13 cellular contexts compared by ENCODE assay signal in the genomic region with DNA sequence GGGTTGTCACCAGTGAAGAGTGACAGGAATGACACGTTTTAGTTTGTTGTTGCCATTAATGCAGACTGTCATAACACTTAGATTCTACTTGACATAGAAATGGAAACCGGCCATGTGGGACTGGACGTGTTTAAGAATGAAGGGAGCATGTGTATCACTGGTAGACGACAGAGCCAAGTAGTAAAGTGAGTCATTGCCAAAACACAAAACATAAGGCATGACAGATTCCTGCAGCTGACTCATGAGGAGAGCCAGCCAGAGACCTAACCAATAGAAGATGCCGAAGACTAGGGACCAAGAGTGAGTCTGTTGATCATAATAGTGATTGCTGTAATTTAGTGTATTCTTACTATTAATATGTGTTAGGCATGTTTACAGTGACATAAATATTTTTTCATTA.
DNase-seq lines count a peak whose midpoint lies in the region; TF ChIP-seq lines count a peak whose summit lies in the region.
"Had no signal": no experiment of that assay in that cellular context is flagged by ENCODE, and none has a peak within 500 bp of the region (broad histone marks: within the 10 kb centered on the region; RNA-seq: fewer than 3 reads in every experiment).

No MANE protein-coding gene starts in this region.

- no peaks in the 10 kb centered on the region for H3K36me3 ChIP-seq in adrenal gland (replicated peaks in 1 of 2)
- H3K36me3 ChIP-seq: vagina had no signal

- DNase-seq in ACHN (peak; percentile 38), HK-2 (ENCODE audit: unreplicated experiment) (peak; percentile 16), adrenal gland (peak in 6 of 7 donors; percentile 22 to 57 (median 37)), iris pigment epithelial cell (ENCODE audit: low read depth) (peak; percentile 54), COLO829 (ENCODE audit: low spot score) (no peak), head of caudate nucleus (no peak), NCI-H1417 treated with DMSO at 0.1 percent for 48 hours (lab: John Stamatoyannopoulos, UW) (no peak), endothelial cell (ENCODE audit: low spot score) (no peak)
- DNase-seq: CD4-positive, CD25-positive, alpha-beta regulatory T cell; dermis blood vessel endothelial cell; immature natural killer cell; MV-4-11 had no signal

- no peak overlapping the region for H3K4me3 Mint-ChIP-seq in endothelial cell (ENCODE audit: unreplicated experiment)
- H3K4me3 Mint-ChIP-seq: CD4-positive, CD25-positive, alpha-beta regulatory T cell; immature natural killer cell had no signal

- no peaks in the 10 kb centered on the region for H3K27me3 Mint-ChIP-seq in endothelial cell (ENCODE audit: unreplicated experiment)
- H3K27me3 Mint-ChIP-seq: CD4-positive, CD25-positive, alpha-beta regulatory T cell had no signal

- H3K27me3 ChIP-seq in adrenal gland = no peaks in the 10 kb centered on the region
- H3K27me3 ChIP-seq: vagina had no signal

- H3K4me1 Mint-ChIP-seq in endothelial cell (ENCODE audit: unreplicated experiment) = peaks cover 3% of the 10 kb centered on the region
- H3K4me1 Mint-ChIP-seq: CD4-positive, CD25-positive, alpha-beta regulatory T cell; immature natural killer cell had no signal

- TF ChIP-seq POLR2A in adrenal gland (IDR thresholded peaks at IDR 0.05) = no peak

- intact Hi-C loops in adrenal gland (cut with DNase I) = no loop called here
- intact Hi-C loops in head of caudate nucleus (cut with DNase I) = no loop called here

- no peaks in the 10 kb centered on the region for H3K4me1 ChIP-seq in adrenal gland (replicated peaks in 1 of 2)
- H3K4me1 ChIP-seq: vagina had no signal

- H3K9me3 Mint-ChIP-seq in endothelial cell (ENCODE audit: unreplicated experiment) = no peaks in the 10 kb centered on the region

- 46 to 59% (median 52%) methylated on average over 5 of the region's 5 CpGs for WGBS in adrenal gland, 4 donors

- H3K27ac Mint-ChIP-seq in endothelial cell (ENCODE audit: unreplicated experiment) = no peak overlapping the region
- H3K27ac Mint-ChIP-seq: CD4-positive, CD25-positive, alpha-beta regulatory T cell; immature natural killer cell had no signal

- no peak overlapping the region for H3K27ac ChIP-seq in adrenal gland
- H3K27ac ChIP-seq: vagina had no signal

- H3K4me3 ChIP-seq in adrenal gland = no peak overlapping the region
- H3K4me3 ChIP-seq: vagina had no signal

- no peak for TF ChIP-seq CTCF in adrenal gland (IDR thresholded peaks at IDR 0.05)
- no peak for TF ChIP-seq CTCF in endothelial cell (IDR thresholded peaks at IDR 0.05; ENCODE audit: unreplicated experiment)

- no peaks in the 10 kb centered on the region for H3K36me3 Mint-ChIP-seq in endothelial cell (ENCODE audit: low read depth, unreplicated experiment)
- H3K36me3 Mint-ChIP-seq: CD4-positive, CD25-positive, alpha-beta regulatory T cell; immature natural killer cell had no signal

- in situ Hi-C loops in ACHN (cut with HindIII; ENCODE audit: low pct_ligation_motif_present, low pct_unique_long_range_greater_than_20kb, low sequenced_read_pairs) = no loop called here

- H3K9me3 ChIP-seq in adrenal gland (replicated peaks in 1 of 3) = no peaks in the 10 kb centered on the region
- H3K9me3 ChIP-seq: vagina had no signal

Comparison
In these comparisons a context has a peak if more than half of its experiments do, and no peak if none do; other contexts are left out.
1. DNase-seq: peak in ACHN (single experiment), HK-2 (single experiment), adrenal gland (6 of 7) and iris pigment epithelial cell (single experiment); none in COLO829 (single experiment), head of caudate nucleus (0 of 42), NCI-H1417 treated with DMSO at 0.1 percent for 48 hours (single experiment) and endothelial cell (single experiment).